Comparison of ENCODE assay signal across 20 cellular contexts in the genomic region with DNA sequence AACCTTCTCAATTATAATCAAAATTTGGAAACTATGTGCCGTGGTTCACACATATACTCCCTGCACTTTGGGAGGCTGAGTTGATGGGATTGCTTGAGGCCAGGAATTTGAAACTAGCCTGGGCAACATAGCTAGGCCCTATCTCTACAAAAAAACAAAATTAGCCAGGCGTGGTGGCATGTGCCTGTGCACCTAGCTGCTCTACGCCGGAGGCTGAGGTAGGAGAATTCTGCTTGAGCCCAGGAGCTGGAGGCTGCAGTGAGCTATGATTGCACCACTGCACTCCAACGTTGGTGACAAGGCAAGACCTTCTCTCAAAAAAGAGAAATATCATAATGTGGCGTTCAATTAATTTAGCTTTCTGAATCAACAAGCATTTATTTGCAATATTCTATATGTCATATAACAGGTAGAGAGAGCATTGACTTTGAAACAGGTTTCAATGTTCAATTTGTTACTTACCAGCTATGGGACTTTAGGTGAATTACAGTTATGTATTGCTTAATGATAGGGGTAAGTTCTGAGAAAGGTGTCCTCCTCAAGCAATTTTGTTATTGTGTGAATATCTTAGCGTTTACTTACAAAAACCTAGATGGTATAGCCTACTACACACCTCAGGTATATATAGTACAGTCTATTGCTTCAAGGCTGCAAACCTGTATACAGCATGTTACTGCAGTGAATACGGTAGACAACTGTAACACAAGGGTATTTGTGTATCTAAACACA. TPM values are rescaled to one million over a fixed set of nuclear protein-coding genes. Genes with fewer than 3 reads are reported as not detected.
"Had no signal": no experiment of that assay in that cellular context is flagged by ENCODE, and none has a peak within 500 bp of the region (broad histone marks: within the 10 kb centered on the region; RNA-seq: fewer than 3 reads in every experiment).

No MANE protein-coding gene starts in this region.

- H3K27ac Mint-ChIP-seq: endodermal cell; neural progenitor cell; progenitor cell of endocrine pancreas; stimulated activated memory B cell treated with anti-CD40 and anti-IgM and Interleukin-4, amounts not matched to agents 10 μg/mL and 1 μg/mL and 100 μg/mL, for 72 hours; stimulated activated naive CD8-positive, alpha-beta T cell treated with anti-CD3 and anti-CD28 coated beads, Interleukin-15, Interleukin-2, amounts not matched to agents 100 ng/mL and 50 ng/mL, for 24 hours had no signal

- H3K27ac ChIP-seq: coronary artery, foreskin keratinocyte, hepatocyte, neural progenitor cell, pancreas, right lobe of liver, tibial artery had no signal

- H3K9me3 Mint-ChIP-seq: neural progenitor cell; stimulated activated memory B cell treated with anti-CD40 and anti-IgM and Interleukin-4, amounts not matched to agents 10 μg/mL and 1 μg/mL and 100 μg/mL, for 72 hours; stimulated activated naive CD8-positive, alpha-beta T cell treated with anti-CD3 and anti-CD28 coated beads, Interleukin-15, Interleukin-2, amounts not matched to agents 100 ng/mL and 50 ng/mL, for 24 hours had no signal

- H3K4me3 Mint-ChIP-seq: endodermal cell; neural progenitor cell; stimulated activated memory B cell treated with anti-CD40 and anti-IgM and Interleukin-4, amounts not matched to agents 10 μg/mL and 1 μg/mL and 100 μg/mL, for 72 hours; stimulated activated naive CD8-positive, alpha-beta T cell treated with anti-CD3 and anti-CD28 coated beads, Interleukin-15, Interleukin-2, amounts not matched to agents 100 ng/mL and 50 ng/mL, for 24 hours had no signal

- H3K4me3 ChIP-seq: coronary artery, hepatocyte, neural progenitor cell, pancreas, right lobe of liver, tibial artery had no signal

- ATAC-seq: foreskin keratinocyte; left colon; naive thymus-derived CD4-positive, alpha-beta T cell; pancreas; right lobe of liver; stimulated activated memory B cell treated with anti-CD40 and anti-IgM and Interleukin-4, amounts not matched to agents 10 μg/mL and 1 μg/mL and 100 μg/mL, for 72 hours had no signal

- DNase-seq: effector CD4-positive, alpha-beta T cell; endodermal cell; erythroblast; foreskin keratinocyte; left colon; mesendoderm; naive thymus-derived CD4-positive, alpha-beta T cell; occipital lobe; pancreas; right lobe of liver; stimulated activated CD4-positive, alpha-beta T cell treated with anti-CD3 and anti-CD28 coated beads, Interleukin-4, amount 100 ng/mL, for 1 hour; tibial artery had no signal

- H3K27me3 Mint-ChIP-seq: naive thymus-derived CD4-positive, alpha-beta T cell; stimulated activated memory B cell treated with anti-CD40 and anti-IgM and Interleukin-4, amounts not matched to agents 10 μg/mL and 1 μg/mL and 100 μg/mL, for 72 hours had no signal

- H3K9me3 ChIP-seq: pancreas, right lobe of liver, tibial artery had no signal

- H3K4me2 ChIP-seq: hepatocyte, neural progenitor cell had no signal

- H3K4me1 ChIP-seq: neural progenitor cell had no signal

- H3K36me3 ChIP-seq: neural progenitor cell, pancreas, right lobe of liver, tibial artery had no signal

- H3K27me3 ChIP-seq: foreskin keratinocyte, hepatocyte, pancreas, tibial artery had no signal

- H2AFZ ChIP-seq: hepatocyte, neural progenitor cell had no signal

RNA-seq across cellular contexts. Expression of a gene that starts 22.6 kb away (rescaled TPM):
- total RNA-seq: chondrocyte, endothelial cell of umbilical vein had no signal
